Comparison of ENCODE assay signal across 1 cellular context in the genomic region with DNA sequence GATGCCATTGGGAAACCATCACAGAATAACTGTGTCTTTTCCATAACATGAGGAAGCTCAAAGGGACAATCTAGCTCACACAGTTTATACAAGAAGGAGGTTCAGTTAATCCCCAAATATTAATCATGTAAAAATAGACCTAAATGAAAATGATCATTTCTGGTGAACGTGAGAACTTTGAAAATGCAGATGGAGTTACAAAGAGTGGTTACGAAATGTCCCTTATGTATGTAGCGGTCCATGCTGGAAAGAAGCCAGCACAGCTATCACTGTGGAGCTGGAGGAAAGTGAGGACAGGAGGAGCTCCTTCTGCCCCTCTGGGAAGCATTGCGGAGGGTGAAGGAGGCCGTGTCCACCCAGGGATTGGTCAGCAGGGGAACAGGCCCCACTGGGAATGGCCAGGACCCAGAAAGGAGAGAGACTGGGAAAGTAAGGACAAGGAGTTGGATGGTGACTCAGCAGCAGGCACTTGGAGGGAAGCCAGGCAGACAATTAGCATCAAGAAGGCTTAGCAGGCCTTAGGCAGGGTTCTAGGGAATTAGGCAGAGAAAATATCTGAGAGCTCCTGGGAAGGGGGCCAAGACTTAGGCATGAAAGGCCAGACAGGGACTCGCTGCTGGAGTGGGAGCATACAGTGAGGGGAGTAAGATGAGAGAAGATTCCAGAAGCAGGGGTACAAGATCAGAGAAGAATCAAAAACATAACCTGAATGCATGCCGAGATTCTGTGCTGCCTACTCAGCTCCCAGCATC.
TF ChIP-seq lines count a peak whose summit lies in the region.

No MANE protein-coding gene starts in this region.

TF ChIP-seq in SK-N-SH treated with all-trans-retinoic acid at 6 μM for 48 hours, 23 proteins besides CTCF, POLR2A, EP300 and RAD21 (continued from another document):
- TF ChIP-seq, protein P1, sequence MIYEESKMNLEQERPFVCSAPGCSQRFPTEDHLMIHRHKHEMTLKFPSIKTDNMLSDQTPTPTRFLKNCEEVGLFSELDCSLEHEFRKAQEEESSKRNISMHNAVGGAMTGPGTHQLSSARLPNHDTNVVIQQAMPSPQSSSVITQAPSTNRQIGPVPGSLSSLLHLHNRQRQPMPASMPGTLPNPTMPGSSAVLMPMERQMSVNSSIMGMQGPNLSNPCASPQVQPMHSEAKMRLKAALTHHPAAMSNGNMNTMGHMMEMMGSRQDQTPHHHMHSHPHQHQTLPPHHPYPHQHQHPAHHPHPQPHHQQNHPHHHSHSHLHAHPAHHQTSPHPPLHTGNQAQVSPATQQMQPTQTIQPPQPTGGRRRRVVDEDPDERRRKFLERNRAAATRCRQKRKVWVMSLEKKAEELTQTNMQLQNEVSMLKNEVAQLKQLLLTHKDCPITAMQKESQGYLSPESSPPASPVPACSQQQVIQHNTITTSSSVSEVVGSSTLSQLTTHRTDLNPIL (CRISPR knock-in tag; IDR thresholded peaks at IDR 0.05; ENCODE audit: low read depth) = no peak
- TF ChIP-seq, protein P2, sequence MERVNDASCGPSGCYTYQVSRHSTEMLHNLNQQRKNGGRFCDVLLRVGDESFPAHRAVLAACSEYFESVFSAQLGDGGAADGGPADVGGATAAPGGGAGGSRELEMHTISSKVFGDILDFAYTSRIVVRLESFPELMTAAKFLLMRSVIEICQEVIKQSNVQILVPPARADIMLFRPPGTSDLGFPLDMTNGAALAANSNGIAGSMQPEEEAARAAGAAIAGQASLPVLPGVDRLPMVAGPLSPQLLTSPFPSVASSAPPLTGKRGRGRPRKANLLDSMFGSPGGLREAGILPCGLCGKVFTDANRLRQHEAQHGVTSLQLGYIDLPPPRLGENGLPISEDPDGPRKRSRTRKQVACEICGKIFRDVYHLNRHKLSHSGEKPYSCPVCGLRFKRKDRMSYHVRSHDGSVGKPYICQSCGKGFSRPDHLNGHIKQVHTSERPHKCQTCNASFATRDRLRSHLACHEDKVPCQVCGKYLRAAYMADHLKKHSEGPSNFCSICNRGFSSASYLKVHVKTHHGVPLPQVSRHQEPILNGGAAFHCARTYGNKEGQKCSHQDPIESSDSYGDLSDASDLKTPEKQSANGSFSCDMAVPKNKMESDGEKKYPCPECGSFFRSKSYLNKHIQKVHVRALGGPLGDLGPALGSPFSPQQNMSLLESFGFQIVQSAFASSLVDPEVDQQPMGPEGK (CRISPR knock-in tag; IDR thresholded peaks at IDR 0.05; ENCODE audit: borderline replicate concordance) = no peak
- peak; percentile 97 for TF ChIP-seq ISL1 (CRISPR knock-in tag; IDR thresholded peaks at IDR 0.05)
- no peak for TF ChIP-seq ESRRG (CRISPR knock-in tag; IDR thresholded peaks at IDR 0.05)
- TF ChIP-seq TOX (CRISPR knock-in tag; IDR thresholded peaks at IDR 0.05; ENCODE audit: borderline replicate concordance) = no peak
- no peak for TF ChIP-seq OSR1 (CRISPR knock-in tag; IDR thresholded peaks at IDR 0.05)
- TF ChIP-seq, protein P3, sequence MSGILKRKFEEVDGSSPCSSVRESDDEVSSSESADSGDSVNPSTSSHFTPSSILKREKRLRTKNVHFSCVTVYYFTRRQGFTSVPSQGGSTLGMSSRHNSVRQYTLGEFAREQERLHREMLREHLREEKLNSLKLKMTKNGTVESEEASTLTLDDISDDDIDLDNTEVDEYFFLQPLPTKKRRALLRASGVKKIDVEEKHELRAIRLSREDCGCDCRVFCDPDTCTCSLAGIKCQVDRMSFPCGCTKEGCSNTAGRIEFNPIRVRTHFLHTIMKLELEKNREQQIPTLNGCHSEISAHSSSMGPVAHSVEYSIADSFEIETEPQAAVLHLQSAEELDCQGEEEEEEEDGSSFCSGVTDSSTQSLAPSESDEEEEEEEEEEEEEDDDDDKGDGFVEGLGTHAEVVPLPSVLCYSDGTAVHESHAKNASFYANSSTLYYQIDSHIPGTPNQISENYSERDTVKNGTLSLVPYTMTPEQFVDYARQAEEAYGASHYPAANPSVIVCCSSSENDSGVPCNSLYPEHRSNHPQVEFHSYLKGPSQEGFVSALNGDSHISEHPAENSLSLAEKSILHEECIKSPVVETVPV (CRISPR knock-in tag; IDR thresholded peaks at IDR 0.05) = no peak
- TF ChIP-seq RARB (CRISPR knock-in tag; IDR thresholded peaks at IDR 0.05) = no peak
- TF ChIP-seq ZNF8 (CRISPR knock-in tag; IDR thresholded peaks at IDR 0.05) = no peak
- no peak; the same call in 1 of the 2 replicates for TF ChIP-seq TCF4 (CRISPR knock-in tag; IDR thresholded peaks at IDR 0.05; ENCODE audit: borderline replicate concordance)
- no peak for TF ChIP-seq BACH2 (CRISPR knock-in tag; IDR thresholded peaks at IDR 0.05; ENCODE audit: borderline replicate concordance)
